1 cellular context compared by ENCODE assay signal in the genomic region with DNA sequence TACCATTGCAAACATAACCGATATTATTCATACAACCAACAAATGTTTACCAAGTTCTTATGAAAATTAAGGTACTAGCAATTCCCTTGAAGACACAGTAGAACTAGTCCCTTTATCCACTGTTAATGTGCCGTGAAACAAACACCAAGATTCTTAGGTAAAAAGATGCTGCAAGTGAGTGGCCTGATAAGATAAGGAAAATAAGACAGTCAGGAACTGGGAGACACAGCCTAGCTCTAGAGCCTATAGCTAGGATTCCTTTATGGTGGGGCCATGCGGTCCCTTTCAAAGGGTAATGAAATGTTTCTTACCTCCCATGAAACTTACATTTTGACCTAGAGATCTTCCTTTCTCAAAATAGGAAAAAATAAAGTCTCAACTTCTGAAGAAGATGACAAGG.
TF ChIP-seq lines count a peak whose summit lies in the region.

No MANE protein-coding gene starts in this region.

TF ChIP-seq in GM23338, 12 proteins besides CTCF, POLR2A, EP300 and RAD21:
- TF ChIP-seq, protein P1, sequence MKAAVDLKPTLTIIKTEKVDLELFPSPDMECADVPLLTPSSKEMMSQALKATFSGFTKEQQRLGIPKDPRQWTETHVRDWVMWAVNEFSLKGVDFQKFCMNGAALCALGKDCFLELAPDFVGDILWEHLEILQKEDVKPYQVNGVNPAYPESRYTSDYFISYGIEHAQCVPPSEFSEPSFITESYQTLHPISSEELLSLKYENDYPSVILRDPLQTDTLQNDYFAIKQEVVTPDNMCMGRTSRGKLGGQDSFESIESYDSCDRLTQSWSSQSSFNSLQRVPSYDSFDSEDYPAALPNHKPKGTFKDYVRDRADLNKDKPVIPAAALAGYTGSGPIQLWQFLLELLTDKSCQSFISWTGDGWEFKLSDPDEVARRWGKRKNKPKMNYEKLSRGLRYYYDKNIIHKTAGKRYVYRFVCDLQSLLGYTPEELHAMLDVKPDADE (IDR thresholded peaks at IDR 0.05): no peak
- TF ChIP-seq, protein P2, sequence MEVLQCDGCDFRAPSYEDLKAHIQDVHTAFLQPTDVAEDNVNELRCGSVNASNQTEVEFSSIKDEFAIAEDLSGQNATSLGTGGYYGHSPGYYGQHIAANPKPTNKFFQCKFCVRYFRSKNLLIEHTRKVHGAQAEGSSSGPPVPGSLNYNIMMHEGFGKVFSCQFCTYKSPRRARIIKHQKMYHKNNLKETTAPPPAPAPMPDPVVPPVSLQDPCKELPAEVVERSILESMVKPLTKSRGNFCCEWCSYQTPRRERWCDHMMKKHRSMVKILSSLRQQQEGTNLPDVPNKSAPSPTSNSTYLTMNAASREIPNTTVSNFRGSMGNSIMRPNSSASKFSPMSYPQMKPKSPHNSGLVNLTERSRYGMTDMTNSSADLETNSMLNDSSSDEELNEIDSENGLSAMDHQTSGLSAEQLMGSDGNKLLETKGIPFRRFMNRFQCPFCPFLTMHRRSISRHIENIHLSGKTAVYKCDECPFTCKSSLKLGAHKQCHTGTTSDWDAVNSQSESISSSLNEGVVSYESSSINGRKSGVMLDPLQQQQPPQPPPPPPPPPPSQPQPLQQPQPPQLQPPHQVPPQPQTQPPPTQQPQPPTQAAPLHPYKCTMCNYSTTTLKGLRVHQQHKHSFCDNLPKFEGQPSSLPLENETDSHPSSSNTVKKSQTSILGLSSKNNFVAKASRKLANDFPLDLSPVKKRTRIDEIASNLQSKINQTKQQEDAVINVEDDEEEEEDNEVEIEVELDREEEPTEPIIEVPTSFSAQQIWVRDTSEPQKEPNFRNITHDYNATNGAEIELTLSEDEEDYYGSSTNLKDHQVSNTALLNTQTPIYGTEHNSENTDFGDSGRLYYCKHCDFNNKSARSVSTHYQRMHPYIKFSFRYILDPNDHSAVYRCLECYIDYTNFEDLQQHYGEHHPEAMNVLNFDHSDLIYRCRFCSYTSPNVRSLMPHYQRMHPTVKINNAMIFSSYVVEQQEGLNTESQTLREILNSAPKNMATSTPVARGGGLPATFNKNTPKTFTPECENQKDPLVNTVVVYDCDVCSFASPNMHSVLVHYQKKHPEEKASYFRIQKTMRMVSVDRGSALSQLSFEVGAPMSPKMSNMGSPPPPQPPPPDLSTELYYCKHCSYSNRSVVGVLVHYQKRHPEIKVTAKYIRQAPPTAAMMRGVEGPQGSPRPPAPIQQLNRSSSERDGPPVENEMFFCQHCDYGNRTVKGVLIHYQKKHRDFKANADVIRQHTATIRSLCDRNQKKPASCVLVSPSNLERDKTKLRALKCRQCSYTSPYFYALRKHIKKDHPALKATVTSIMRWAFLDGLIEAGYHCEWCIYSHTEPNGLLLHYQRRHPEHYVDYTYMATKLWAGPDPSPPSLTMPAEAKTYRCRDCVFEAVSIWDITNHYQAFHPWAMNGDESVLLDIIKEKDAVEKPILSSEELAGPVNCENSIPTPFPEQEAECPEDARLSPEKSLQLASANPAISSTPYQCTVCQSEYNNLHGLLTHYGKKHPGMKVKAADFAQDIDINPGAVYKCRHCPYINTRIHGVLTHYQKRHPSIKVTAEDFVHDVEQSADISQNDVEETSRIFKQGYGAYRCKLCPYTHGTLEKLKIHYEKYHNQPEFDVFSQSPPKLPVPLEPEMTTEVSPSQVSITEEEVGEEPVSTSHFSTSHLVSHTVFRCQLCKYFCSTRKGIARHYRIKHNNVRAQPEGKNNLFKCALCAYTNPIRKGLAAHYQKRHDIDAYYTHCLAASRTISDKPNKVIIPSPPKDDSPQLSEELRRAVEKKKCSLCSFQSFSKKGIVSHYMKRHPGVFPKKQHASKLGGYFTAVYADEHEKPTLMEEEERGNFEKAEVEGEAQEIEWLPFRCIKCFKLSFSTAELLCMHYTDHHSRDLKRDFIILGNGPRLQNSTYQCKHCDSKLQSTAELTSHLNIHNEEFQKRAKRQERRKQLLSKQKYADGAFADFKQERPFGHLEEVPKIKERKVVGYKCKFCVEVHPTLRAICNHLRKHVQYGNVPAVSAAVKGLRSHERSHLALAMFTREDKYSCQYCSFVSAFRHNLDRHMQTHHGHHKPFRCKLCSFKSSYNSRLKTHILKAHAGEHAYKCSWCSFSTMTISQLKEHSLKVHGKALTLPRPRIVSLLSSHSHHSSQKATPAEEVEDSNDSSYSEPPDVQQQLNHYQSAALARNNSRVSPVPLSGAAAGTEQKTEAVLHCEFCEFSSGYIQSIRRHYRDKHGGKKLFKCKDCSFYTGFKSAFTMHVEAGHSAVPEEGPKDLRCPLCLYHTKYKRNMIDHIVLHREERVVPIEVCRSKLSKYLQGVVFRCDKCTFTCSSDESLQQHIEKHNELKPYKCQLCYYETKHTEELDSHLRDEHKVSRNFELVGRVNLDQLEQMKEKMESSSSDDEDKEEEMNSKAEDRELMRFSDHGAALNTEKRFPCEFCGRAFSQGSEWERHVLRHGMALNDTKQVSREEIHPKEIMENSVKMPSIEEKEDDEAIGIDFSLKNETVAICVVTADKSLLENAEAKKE (CRISPR knock-in tag; IDR thresholded peaks at IDR 0.05): no peak
- no peak for TF ChIP-seq POLR2AphosphoS5 (IDR thresholded peaks at IDR 0.05; ENCODE audit: low read depth)
- TF ChIP-seq ZNF114 (CRISPR knock-in tag; IDR thresholded peaks at IDR 0.05): no peak
- no peak for TF ChIP-seq EZH2phosphoT487 (IDR thresholded peaks at IDR 0.05; ENCODE audit: unreplicated experiment)
- TF ChIP-seq, protein P3, sequence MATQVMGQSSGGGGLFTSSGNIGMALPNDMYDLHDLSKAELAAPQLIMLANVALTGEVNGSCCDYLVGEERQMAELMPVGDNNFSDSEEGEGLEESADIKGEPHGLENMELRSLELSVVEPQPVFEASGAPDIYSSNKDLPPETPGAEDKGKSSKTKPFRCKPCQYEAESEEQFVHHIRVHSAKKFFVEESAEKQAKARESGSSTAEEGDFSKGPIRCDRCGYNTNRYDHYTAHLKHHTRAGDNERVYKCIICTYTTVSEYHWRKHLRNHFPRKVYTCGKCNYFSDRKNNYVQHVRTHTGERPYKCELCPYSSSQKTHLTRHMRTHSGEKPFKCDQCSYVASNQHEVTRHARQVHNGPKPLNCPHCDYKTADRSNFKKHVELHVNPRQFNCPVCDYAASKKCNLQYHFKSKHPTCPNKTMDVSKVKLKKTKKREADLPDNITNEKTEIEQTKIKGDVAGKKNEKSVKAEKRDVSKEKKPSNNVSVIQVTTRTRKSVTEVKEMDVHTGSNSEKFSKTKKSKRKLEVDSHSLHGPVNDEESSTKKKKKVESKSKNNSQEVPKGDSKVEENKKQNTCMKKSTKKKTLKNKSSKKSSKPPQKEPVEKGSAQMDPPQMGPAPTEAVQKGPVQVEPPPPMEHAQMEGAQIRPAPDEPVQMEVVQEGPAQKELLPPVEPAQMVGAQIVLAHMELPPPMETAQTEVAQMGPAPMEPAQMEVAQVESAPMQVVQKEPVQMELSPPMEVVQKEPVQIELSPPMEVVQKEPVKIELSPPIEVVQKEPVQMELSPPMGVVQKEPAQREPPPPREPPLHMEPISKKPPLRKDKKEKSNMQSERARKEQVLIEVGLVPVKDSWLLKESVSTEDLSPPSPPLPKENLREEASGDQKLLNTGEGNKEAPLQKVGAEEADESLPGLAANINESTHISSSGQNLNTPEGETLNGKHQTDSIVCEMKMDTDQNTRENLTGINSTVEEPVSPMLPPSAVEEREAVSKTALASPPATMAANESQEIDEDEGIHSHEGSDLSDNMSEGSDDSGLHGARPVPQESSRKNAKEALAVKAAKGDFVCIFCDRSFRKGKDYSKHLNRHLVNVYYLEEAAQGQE (IDR thresholded peaks at IDR 0.05; ENCODE audit: unreplicated experiment): no peak
- no peak for TF ChIP-seq CREB1 (CRISPR knock-in tag; IDR thresholded peaks at IDR 0.05; ENCODE audit: low read depth)
- no peak for TF ChIP-seq STAT1 (IDR thresholded peaks at IDR 0.05; ENCODE audit: unreplicated experiment)
- no peak for TF ChIP-seq ZNF331 (CRISPR knock-in tag; IDR thresholded peaks at IDR 0.05; ENCODE audit: low read depth)
- TF ChIP-seq EZH2 (IDR thresholded peaks at IDR 0.05; ENCODE audit: low read depth, unreplicated experiment): no peak
- no peak for TF ChIP-seq NANOG (IDR thresholded peaks at IDR 0.05; ENCODE audit: borderline replicate concordance)
- TF ChIP-seq JUNB (IDR thresholded peaks at IDR 0.05; ENCODE audit: unreplicated experiment): no peak
